Comparison of ENCODE assay signal across 17 cellular contexts in genomic region chr12:28909291-28909690, GRCh38.
"Had no signal": no experiment of that assay in that cellular context is flagged by ENCODE, and none has a peak within 500 bp of the region (broad histone marks: within the 10 kb centered on the region; RNA-seq: fewer than 3 reads in every experiment).

No MANE protein-coding gene starts in this region.

- H3K36me3 Mint-ChIP-seq: brain had no signal

- ATAC-seq: activated T-helper 17 cell treated with anti-CD3 and anti-CD28 coated beads, Interleukin-2, amount 50 U/mL, for 72 hours; left colon; mucosa of descending colon; naive thymus-derived CD8-positive, alpha-beta T cell; right lobe of liver; T-helper 17 cell; WTC11 had no signal

- H3K4me1 Mint-ChIP-seq: activated T-helper 17 cell treated with anti-CD3 and anti-CD28 coated beads, Interleukin-2, amount 50 U/mL, for 72 hours; brain; immature natural killer cell; naive thymus-derived CD8-positive, alpha-beta T cell; T-helper 17 cell; WTC11 had no signal

- H3K27me3 Mint-ChIP-seq: activated T-helper 17 cell treated with anti-CD3 and anti-CD28 coated beads, Interleukin-2, amount 50 U/mL, for 72 hours; brain; naive thymus-derived CD8-positive, alpha-beta T cell; progenitor cell of endocrine pancreas; T-helper 17 cell had no signal

- H3K4me3 ChIP-seq: lung, mucosa of descending colon, right lobe of liver had no signal

- DNase-seq: activated CD4-positive, alpha-beta T cell treated with anti-CD3 and anti-CD28 coated beads for 48 hours; activated naive CD4-positive, alpha-beta T cell treated with anti-CD3 and anti-CD28 coated beads for 36 hours; glutamatergic neuron; immature natural killer cell; left colon; mucosa of descending colon; naive thymus-derived CD8-positive, alpha-beta T cell; right lobe of liver; stimulated activated CD4-positive, alpha-beta T cell treated with anti-CD3 and anti-CD28 coated beads, Interleukin-12 subunit alpha, Interleukin-12 subunit beta, amount 100 ng/mL, for 4 hours; stimulated activated naive CD4-positive, alpha-beta T cell; T-helper 17 cell; trophoblast cell had no signal

- H3K4me3 Mint-ChIP-seq: activated naive CD4-positive, alpha-beta T cell treated with anti-CD3 and anti-CD28 coated beads for 36 hours; activated T-helper 17 cell treated with anti-CD3 and anti-CD28 coated beads, Interleukin-2, amount 50 U/mL, for 72 hours; brain; immature natural killer cell; naive thymus-derived CD8-positive, alpha-beta T cell; T-helper 17 cell; WTC11 had no signal

- H3K9me3 ChIP-seq: right lobe of liver had no signal

- H3K36me3 ChIP-seq: right lobe of liver had no signal

- H3K27ac Mint-ChIP-seq: activated naive CD4-positive, alpha-beta T cell treated with anti-CD3 and anti-CD28 coated beads for 36 hours; activated T-helper 17 cell treated with anti-CD3 and anti-CD28 coated beads, Interleukin-2, amount 50 U/mL, for 72 hours; brain; immature natural killer cell; naive thymus-derived CD8-positive, alpha-beta T cell; progenitor cell of endocrine pancreas; T-helper 17 cell; WTC11 had no signal

- H3K4me1 ChIP-seq: right lobe of liver had no signal

- H3K27me3 ChIP-seq: right lobe of liver had no signal

- H3K27ac ChIP-seq: right lobe of liver had no signal
